17 cellular contexts compared by ENCODE assay signal in the genomic region with DNA sequence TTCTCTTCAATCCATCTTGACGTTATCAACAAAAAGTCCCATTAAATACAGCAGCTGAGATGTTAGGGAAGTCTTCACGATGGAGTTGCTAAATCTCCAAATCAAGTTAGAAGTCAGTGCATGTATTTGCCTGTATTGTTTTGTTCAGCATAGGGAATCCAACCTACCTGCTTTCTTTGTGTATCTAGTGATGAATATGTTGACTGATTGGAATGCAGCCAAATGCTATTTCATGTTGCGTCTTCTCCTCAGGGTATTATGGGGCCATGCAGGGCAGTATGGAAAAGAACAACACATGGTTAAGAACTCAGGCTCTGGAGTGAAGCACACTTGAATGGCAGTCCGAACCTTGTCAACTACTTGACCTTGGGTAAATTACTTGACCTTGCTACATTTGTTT.
A peak's percentile ranks its signal among the peaks of the same experiment; 100 is the strongest.
DNase-seq lines count a peak whose midpoint lies in the region; TF ChIP-seq lines count a peak whose summit lies in the region.
"Had no signal": no experiment of that assay in that cellular context is flagged by ENCODE, and none has a peak within 500 bp of the region (broad histone marks: within the 10 kb centered on the region; RNA-seq: fewer than 3 reads in every experiment).

No MANE protein-coding gene starts in this region.

- H3K9me3 Mint-ChIP-seq in HFFc6 (peaks cover 32% of the 10 kb centered on the region), osteocyte (ENCODE audit: unreplicated experiment) (no peaks in the 10 kb centered on the region)
- H3K9me3 Mint-ChIP-seq: activated naive CD8-positive, alpha-beta T cell treated with anti-CD3 and anti-CD28 coated beads for 36 hours had no signal

- H3K27me3 Mint-ChIP-seq in HFFc6 (ENCODE audit: insufficient read depth) (no peaks in the 10 kb centered on the region), osteocyte (ENCODE audit: unreplicated experiment) (peaks cover 21% of the 10 kb centered on the region)
- H3K27me3 Mint-ChIP-seq: activated naive CD8-positive, alpha-beta T cell treated with anti-CD3 and anti-CD28 coated beads for 36 hours; CD4-positive, CD25-positive, alpha-beta regulatory T cell had no signal

- H3K4me3 Mint-ChIP-seq in HFFc6 (no peak overlapping the region), osteocyte (ENCODE audit: unreplicated experiment) (no peak overlapping the region)
- H3K4me3 Mint-ChIP-seq: activated naive CD8-positive, alpha-beta T cell treated with anti-CD3 and anti-CD28 coated beads for 36 hours; CD4-positive, CD25-positive, alpha-beta regulatory T cell had no signal

- TF ChIP-seq CTCF in VCaP (conservative IDR thresholded peaks at IDR 0.05): no peak
- no peak for TF ChIP-seq CTCF in HFFc6 (IDR thresholded peaks at IDR 0.05)
- no peak for TF ChIP-seq CTCF in osteocyte (IDR thresholded peaks at IDR 0.05)

- no peak overlapping the region for H3K27ac Mint-ChIP-seq in HFFc6
- no peak overlapping the region for H3K27ac Mint-ChIP-seq in osteocyte (ENCODE audit: unreplicated experiment)
- H3K27ac Mint-ChIP-seq: activated naive CD8-positive, alpha-beta T cell treated with anti-CD3 and anti-CD28 coated beads for 36 hours; CD4-positive, CD25-positive, alpha-beta regulatory T cell had no signal

- peak; percentile 85 for DNase-seq in DMS153 treated with DMSO at 0.1 percent for 48 hours (lab: John Stamatoyannopoulos, UW; ENCODE audit: unreplicated experiment)
- peak; percentile 45 to 96 (median 76) for DNase-seq in NCI-H1417 (lab: John Stamatoyannopoulos, UW)
- peak; percentile 94 for DNase-seq in NCI-H510A treated with DMSO at 0.1 percent for 48 hours (lab: John Stamatoyannopoulos, UW)
- DNase-seq in NOMO-1 treated with dmso at 0.1 percent for 144 hours (lab: John Stamatoyannopoulos, UW; ENCODE audit: unreplicated experiment): no peak
- DNase-seq in A172 (ENCODE audit: low spot score): no peak
- DNase-seq in HFFc6: no peak
- no peak for DNase-seq in osteocyte (ENCODE audit: extremely low spot score, unreplicated experiment)
- DNase-seq: activated CD4-positive, CD25-positive, alpha-beta regulatory T cell treated with anti-CD3 and anti-CD28 coated beads, Interleukin-2, amount 50 U/mL, for 72 hours; activated naive CD8-positive, alpha-beta T cell treated with anti-CD3 and anti-CD28 coated beads for 36 hours; brain microvascular endothelial cell; CD4-positive, CD25-positive, alpha-beta regulatory T cell; cortex of kidney; gastrocnemius medialis; NCI-H2227 treated with DMSO at 0.1 percent for 48 hours; OCI-M1; stimulated activated naive CD4-positive, alpha-beta T cell treated with Interleukin-2 at 50 U/mL for 16 hours had no signal

- peak overlapping the region; percentile 26 for H3K27ac ChIP-seq in VCaP
- H3K27ac ChIP-seq: brain microvascular endothelial cell, gastrocnemius medialis had no signal

- H3K36me3 Mint-ChIP-seq in HFFc6 (ENCODE audit: low read depth): no peaks in the 10 kb centered on the region; the same call in 1 of the 2 replicates
- H3K36me3 Mint-ChIP-seq in osteocyte (ENCODE audit: unreplicated experiment): no peaks in the 10 kb centered on the region
- H3K36me3 Mint-ChIP-seq: activated naive CD8-positive, alpha-beta T cell treated with anti-CD3 and anti-CD28 coated beads for 36 hours; CD4-positive, CD25-positive, alpha-beta regulatory T cell had no signal

- no peaks in the 10 kb centered on the region for H3K4me1 Mint-ChIP-seq in HFFc6 (ENCODE audit: low read depth)
- no peaks in the 10 kb centered on the region for H3K4me1 Mint-ChIP-seq in osteocyte (ENCODE audit: unreplicated experiment)
- H3K4me1 Mint-ChIP-seq: activated naive CD8-positive, alpha-beta T cell treated with anti-CD3 and anti-CD28 coated beads for 36 hours; CD4-positive, CD25-positive, alpha-beta regulatory T cell had no signal

Comparison
In these comparisons a context has a peak if more than half of its experiments do, and no peak if none do; other contexts are left out.
1. DNase-seq: peak in DMS153 treated with DMSO at 0.1 percent for 48 hours (single experiment), NCI-H1417 (3 of 3) and NCI-H510A treated with DMSO at 0.1 percent for 48 hours (single experiment); none in NOMO-1 treated with dmso at 0.1 percent for 144 hours (single experiment), A172 (single experiment), HFFc6 (single experiment) and osteocyte (single experiment).